In the genomic region with DNA sequence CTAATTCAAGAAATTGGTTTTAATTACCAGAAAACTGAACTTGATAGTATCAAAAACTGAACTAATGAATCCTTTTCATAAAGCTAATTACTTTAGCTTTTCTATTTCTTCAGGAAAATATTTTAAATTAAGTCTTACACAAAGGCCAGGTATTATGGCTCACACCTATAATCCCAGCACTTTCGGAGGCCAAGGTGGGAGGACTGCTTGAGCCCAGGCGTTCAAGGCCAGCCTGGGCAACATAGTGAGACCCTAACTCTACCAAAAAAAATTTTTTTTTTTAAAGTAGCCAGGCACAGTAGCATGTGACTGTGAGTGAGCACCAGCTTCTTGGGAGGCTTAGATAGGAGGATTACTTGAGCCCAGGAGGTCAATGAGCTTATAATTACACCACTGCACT, we compare ENCODE assay signal across 20 cellular contexts. TPM values are rescaled to one million over a fixed set of nuclear protein-coding genes. Genes with fewer than 3 reads are reported as not detected.
DNase-seq lines count a peak whose midpoint lies in the region; ATAC-seq and TF ChIP-seq lines count a peak whose summit lies in the region.
"Had no signal": no experiment of that assay in that cellular context is flagged by ENCODE, and none has a peak within 500 bp of the region (broad histone marks: within the 10 kb centered on the region; RNA-seq: fewer than 3 reads in every experiment).

No MANE protein-coding gene starts in this region.

- H3K4me1 ChIP-seq in neutrophil (ENCODE audit: control insufficient read depth in 1 of 2, insufficient read depth in 1 of 2, low read depth in 1 of 2, low read length in 1 of 2) (peaks cover 17 to 45% of the 10 kb centered on the region in 2 experiments), BE2C (no peaks in the 10 kb centered on the region)
- H3K4me1 ChIP-seq: testis had no signal

- no peak for DNase-seq in stimulated activated naive CD8-positive, alpha-beta T cell treated with anti-CD3 and anti-CD28 coated beads, Interleukin-15, Interleukin-2, amounts not matched to agents 100 U/mL and 50 U/mL, for 24 hours
- DNase-seq in BE2C = no peak
- DNase-seq in chondrocyte (ENCODE audit: low spot score) = no peak
- no peak for DNase-seq in DMS114 treated with DMSO at 0.1 percent for 48 hours (lab: John Stamatoyannopoulos, UW; ENCODE audit: unreplicated experiment)
- DNase-seq: activated B cell treated with CpG ODN at 0.5 μM for 24 hours; activated T-cell treated with anti-CD3 and anti-CD28 coated beads, Interleukin-2, amount 50 U/mL, for 48 hours; body of pancreas; COR-L47; DND-41; MM.1S; NCI-H1417 treated with DMSO at 0.1 percent for 48 hours; NCI-H524; right lobe of liver; T-helper 9 cell; testis had no signal

- H3K27me3 Mint-ChIP-seq in stimulated activated naive CD8-positive, alpha-beta T cell treated with anti-CD3 and anti-CD28 coated beads, Interleukin-15, Interleukin-2, amounts not matched to agents 100 ng/mL and 50 ng/mL, for 24 hours = no peaks in the 10 kb centered on the region
- no peaks in the 10 kb centered on the region for H3K27me3 Mint-ChIP-seq in activated T-helper 17 cell treated with anti-CD3 and anti-CD28 coated beads, Interleukin-2, amount 50 U/mL, for 72 hours
- H3K27me3 Mint-ChIP-seq in chondrocyte (ENCODE audit: low read depth) = no peaks in the 10 kb centered on the region
- H3K27me3 Mint-ChIP-seq: activated B cell treated with CpG ODN at 0.5 μM for 24 hours, memory B cell had no signal

- no peak overlapping the region for H3K4me3 Mint-ChIP-seq in stimulated activated naive CD8-positive, alpha-beta T cell treated with anti-CD3 and anti-CD28 coated beads, Interleukin-15, Interleukin-2, amounts not matched to agents 100 ng/mL and 50 ng/mL, for 24 hours
- H3K4me3 Mint-ChIP-seq in activated T-helper 17 cell treated with anti-CD3 and anti-CD28 coated beads, Interleukin-2, amount 50 U/mL, for 72 hours = peak overlapping the region; percentile 73
- H3K4me3 Mint-ChIP-seq in chondrocyte (ENCODE audit: unreplicated experiment) = no peak overlapping the region
- H3K4me3 Mint-ChIP-seq: activated B cell treated with CpG ODN at 0.5 μM for 24 hours had no signal

- no peaks in the 10 kb centered on the region for H3K36me3 ChIP-seq in neutrophil
- H3K36me3 ChIP-seq in BE2C = no peaks in the 10 kb centered on the region
- H3K36me3 ChIP-seq: right lobe of liver had no signal

- H3K4me3 ChIP-seq in neutrophil (ENCODE audit: low read depth in 1 of 2, low read length in 1 of 2) (no peak overlapping the region), BE2C (ENCODE audit: low read depth, low read length) (no peak overlapping the region)
- H3K4me3 ChIP-seq: body of pancreas, right lobe of liver, SK-N-MC, testis had no signal

- peak overlapping the region; percentile 31 for H3K27ac Mint-ChIP-seq in stimulated activated naive CD8-positive, alpha-beta T cell treated with anti-CD3 and anti-CD28 coated beads, Interleukin-15, Interleukin-2, amounts not matched to agents 100 ng/mL and 50 ng/mL, for 24 hours
- peak overlapping the region; percentile 87 for H3K27ac Mint-ChIP-seq in activated T-helper 17 cell treated with anti-CD3 and anti-CD28 coated beads, Interleukin-2, amount 50 U/mL, for 72 hours
- no peak overlapping the region for H3K27ac Mint-ChIP-seq in chondrocyte (ENCODE audit: unreplicated experiment)

- H3K9me3 Mint-ChIP-seq in stimulated activated naive CD8-positive, alpha-beta T cell treated with anti-CD3 and anti-CD28 coated beads, Interleukin-15, Interleukin-2, amounts not matched to agents 100 ng/mL and 50 ng/mL, for 24 hours = peaks cover 9% of the 10 kb centered on the region
- H3K9me3 Mint-ChIP-seq in activated T-helper 17 cell treated with anti-CD3 and anti-CD28 coated beads, Interleukin-2, amount 50 U/mL, for 72 hours = no peaks in the 10 kb centered on the region
- H3K9me3 Mint-ChIP-seq in chondrocyte (ENCODE audit: low read depth) = no peaks in the 10 kb centered on the region

- ATAC-seq in stimulated activated naive CD8-positive, alpha-beta T cell treated with anti-CD3 and anti-CD28 coated beads, Interleukin-15, Interleukin-2, amounts not matched to agents 100 U/mL and 50 U/mL, for 24 hours = no peak
- no peak for ATAC-seq in activated T-helper 17 cell treated with anti-CD3 and anti-CD28 coated beads, Interleukin-2, amount 50 U/mL, for 72 hours (replicated peaks)

- H3K27me3 ChIP-seq in neutrophil = no peaks in the 10 kb centered on the region
- H3K27me3 ChIP-seq in BE2C = no peaks in the 10 kb centered on the region
- H3K27me3 ChIP-seq: body of pancreas, right lobe of liver, testis had no signal

- H3K36me3 Mint-ChIP-seq in stimulated activated naive CD8-positive, alpha-beta T cell treated with anti-CD3 and anti-CD28 coated beads, Interleukin-15, Interleukin-2, amounts not matched to agents 100 ng/mL and 50 ng/mL, for 24 hours (ENCODE audit: low read depth) = peaks cover 38% of the 10 kb centered on the region
- H3K36me3 Mint-ChIP-seq in activated T-helper 17 cell treated with anti-CD3 and anti-CD28 coated beads, Interleukin-2, amount 50 U/mL, for 72 hours (ENCODE audit: low read depth) = peaks cover 42% of the 10 kb centered on the region
- no peaks in the 10 kb centered on the region for H3K36me3 Mint-ChIP-seq in chondrocyte (ENCODE audit: low read depth)

- H3K27ac ChIP-seq in neutrophil = peak overlapping the region; percentile 82
- H3K27ac ChIP-seq: SK-N-MC, testis had no signal

- H3K9me3 ChIP-seq in neutrophil = no peaks in the 10 kb centered on the region
- no peaks in the 10 kb centered on the region for H3K9me3 ChIP-seq in BE2C
- H3K9me3 ChIP-seq: body of pancreas, right lobe of liver, testis had no signal

- peaks cover 85% of the 10 kb centered on the region for H3K4me1 Mint-ChIP-seq in stimulated activated naive CD8-positive, alpha-beta T cell treated with anti-CD3 and anti-CD28 coated beads, Interleukin-15, Interleukin-2, amounts not matched to agents 100 ng/mL and 50 ng/mL, for 24 hours (ENCODE audit: low read depth)
- H3K4me1 Mint-ChIP-seq in activated T-helper 17 cell treated with anti-CD3 and anti-CD28 coated beads, Interleukin-2, amount 50 U/mL, for 72 hours = peaks cover 43% of the 10 kb centered on the region
- H3K4me1 Mint-ChIP-seq in chondrocyte (ENCODE audit: low read depth) = peaks cover 49% of the 10 kb centered on the region

- TF ChIP-seq CTCF in neutrophil (IDR thresholded peaks at IDR 0.05) = no peak
- no peak for TF ChIP-seq CTCF in BE2C (IDR thresholded peaks at IDR 0.05; ENCODE audit: low read depth, low read length)
- TF ChIP-seq CTCF in chondrocyte (IDR thresholded peaks at IDR 0.05) = no peak

RNA-seq across cellular contexts. Expression of gene CNOT6L, which starts 19.1 kb away (rescaled TPM):
- 10 to 100 TPM; 66.3 to 90.9 TPM for total RNA-seq in activated T-helper 17 cell treated with anti-CD3 and anti-CD28 coated beads, Interleukin-2, amount 50 U/mL, for 72 hours
- 2.7 TPM for polyA plus RNA-seq in BE2C (2012; ENCODE audit: insufficient read depth, insufficient read length, low read depth)
- 25.0 to 27.1 TPM (median 25.5 TPM) in 3 replicates for total RNA-seq in chondrocyte
